ENCODE assay signal across 11 cellular contexts in genomic region chr10:123136806-123137642, GRCh38. TPM values are rescaled to one million over a fixed set of nuclear protein-coding genes. Genes with fewer than 3 reads are reported as not detected.
DNase-seq lines count a peak whose midpoint lies in the region; ATAC-seq, FAIRE-seq and TF ChIP-seq lines count a peak whose summit lies in the region.
"Had no signal": no experiment of that assay in that cellular context is flagged by ENCODE, and none has a peak within 500 bp of the region (broad histone marks: within the 10 kb centered on the region; RNA-seq: fewer than 3 reads in every experiment).

No MANE protein-coding gene starts in this region.

- no peak for FAIRE-seq in H54 (lab: Jason Lieb, UNC)

- H3K4me3 ChIP-seq in heart left ventricle = peak overlapping the region in 11 of 12 donors; percentile 5 to 56 (median 23)

- 0 to 2% (median 1%) methylated on average over 26 to 83 of the region's 83 CpGs for WGBS in heart left ventricle, 4 donors

- no peak for TF ChIP-seq POLR2A in heart left ventricle (IDR thresholded peaks at IDR 0.05)
- no peak for TF ChIP-seq POLR2A in H54 (IDR thresholded peaks at IDR 0.05; ENCODE audit: low read depth, low read length)

- H3K27ac Mint-ChIP-seq in activated CD8-positive, alpha-beta T cell treated with anti-CD3 and anti-CD28 coated beads, Interleukin-2, amount 10 ng/mL, durations not matched to agents 7 days and 5 days = peak overlapping the region; percentile 80
- H3K27ac Mint-ChIP-seq in immature natural killer cell = no peak overlapping the region
- no peak overlapping the region for H3K27ac Mint-ChIP-seq in type B pancreatic cell

- H3K36me3 Mint-ChIP-seq in activated CD8-positive, alpha-beta T cell treated with anti-CD3 and anti-CD28 coated beads, Interleukin-2, amount 10 ng/mL, durations not matched to agents 7 days and 5 days (ENCODE audit: low read depth) = peaks cover 7% of the 10 kb centered on the region
- H3K36me3 Mint-ChIP-seq in immature natural killer cell (peaks cover 0 to 3% (median 0%) of the 10 kb centered on the region in 3 donors), type B pancreatic cell (no peaks in the 10 kb centered on the region)

- CTCF ChIA-PET in activated CD8-positive, alpha-beta T cell treated with anti-CD3 and anti-CD28 coated beads, Interleukin-2, amount 10 ng/mL, durations not matched to agents 7 days and 5 days (lab: Charles Lee) = no interaction called here
- CTCF ChIA-PET in HEK293T (lab: Yijun Ruan, JAX) = no interaction called here

- peaks cover 91 to 100% (median 100%) of the 10 kb centered on the region in 9 donors for H3K27me3 ChIP-seq in heart left ventricle

- TF ChIP-seq CTCF in heart left ventricle (IDR thresholded peaks at IDR 0.05) (no peak), type B pancreatic cell (conservative IDR thresholded peaks at IDR 0.05) (no peak)

- H3K4me1 ChIP-seq in heart left ventricle = peaks cover 9 to 66% (median 44%) of the 10 kb centered on the region in 12 donors

- no peak overlapping the region for H3K27ac ChIP-seq in heart left ventricle
- H3K27ac ChIP-seq: KMS-11, tibial nerve had no signal

- intact Hi-C loops in heart left ventricle (cut with DNase I) (loop anchor here in 2 of 10 donors (10.0 kb wide), 2 partner anchors 248 to 828 kb away; no protein-coding TSS in a partner anchor), Right ventricle myocardium superior (cut with DNase I) (loop anchor here (10.0 kb wide), 1 partner anchor 828 kb away; no protein-coding TSS in a partner anchor)

- DNase-seq in heart left ventricle (no peak), Right ventricle myocardium superior (no peak), immature natural killer cell (no peak), type B pancreatic cell (ENCODE audit: extremely low spot score, unreplicated experiment) (no peak), H54 (ENCODE audit: insufficient read length, low spot score) (no peak), HEK293T (ENCODE audit: extremely low spot score) (no peak)
- DNase-seq in activated CD8-positive, alpha-beta T cell treated with anti-CD3 and anti-CD28 coated beads, Interleukin-2, amount 10 ng/mL, durations not matched to agents 7 days and 5 days = no peak

- ATAC-seq in heart left ventricle (no peak), Right ventricle myocardium superior (ENCODE audit: poor library complexity) (no peak), HG02588 (IDR thresholded peaks at IDR 0.05; ENCODE audit: unreplicated experiment) (no peak)
- ATAC-seq in activated CD8-positive, alpha-beta T cell treated with anti-CD3 and anti-CD28 coated beads, Interleukin-2, amount 10 ng/mL, durations not matched to agents 7 days and 5 days = no peak

- H3K36me3 ChIP-seq in heart left ventricle = no peaks in the 10 kb centered on the region
- H3K36me3 ChIP-seq: tibial nerve had no signal

- H3K9me3 ChIP-seq in heart left ventricle = no peaks in the 10 kb centered on the region
- H3K9me3 ChIP-seq: tibial nerve had no signal

- H3K27me3 Mint-ChIP-seq in activated CD8-positive, alpha-beta T cell treated with anti-CD3 and anti-CD28 coated beads, Interleukin-2, amount 10 ng/mL, durations not matched to agents 7 days and 5 days (ENCODE audit: low read depth) = peaks cover 73% of the 10 kb centered on the region
- H3K27me3 Mint-ChIP-seq in immature natural killer cell (ENCODE audit: low read depth in 3 of 3) (peaks cover 37 to 77% (median 62%) of the 10 kb centered on the region in 3 donors), type B pancreatic cell (peaks cover 86% of the 10 kb centered on the region)

- POLR2A ChIA-PET in activated CD8-positive, alpha-beta T cell treated with anti-CD3 and anti-CD28 coated beads, Interleukin-2, amount 10 ng/mL, durations not matched to agents 7 days and 5 days (lab: Charles Lee) = interaction anchor here (0.8 kb wide), 1 partner anchor 13 kb away, joined by 3 read pairs; no protein-coding TSS in a partner anchor
- POLR2A ChIA-PET in HEK293T (lab: Yijun Ruan, JAX) = interaction anchor here (1.4 kb wide), 1 partner anchor 17 kb away, joined by 6 read pairs; the partner anchor contains the start of gene BUB3

- peaks cover 56% of the 10 kb centered on the region for H3K4me1 Mint-ChIP-seq in activated CD8-positive, alpha-beta T cell treated with anti-CD3 and anti-CD28 coated beads, Interleukin-2, amount 10 ng/mL, durations not matched to agents 7 days and 5 days (ENCODE audit: low read depth)
- H3K4me1 Mint-ChIP-seq in immature natural killer cell (peaks cover 34 to 35% of the 10 kb centered on the region in 2 donors), type B pancreatic cell (ENCODE audit: unreplicated experiment) (peaks cover 20% of the 10 kb centered on the region)

- peak overlapping the region; percentile 72 for H3K4me3 Mint-ChIP-seq in activated CD8-positive, alpha-beta T cell treated with anti-CD3 and anti-CD28 coated beads, Interleukin-2, amount 10 ng/mL, durations not matched to agents 7 days and 5 days
- H3K4me3 Mint-ChIP-seq in immature natural killer cell = peak overlapping the region; percentile 50 to 72 (median 69)
- H3K4me3 Mint-ChIP-seq in type B pancreatic cell = peak overlapping the region; percentile 84

- no peaks in the 10 kb centered on the region for H3K9me3 Mint-ChIP-seq in activated CD8-positive, alpha-beta T cell treated with anti-CD3 and anti-CD28 coated beads, Interleukin-2, amount 10 ng/mL, durations not matched to agents 7 days and 5 days (ENCODE audit: insufficient read depth)
- H3K9me3 Mint-ChIP-seq in immature natural killer cell (peaks cover 0 to 5% (median 0%) of the 10 kb centered on the region in 6 donors), type B pancreatic cell (no peaks in the 10 kb centered on the region)

TF ChIP-seq in HEK293T, 16 proteins besides CTCF, POLR2A, EP300 and RAD21:
- TF ChIP-seq FOXA1 (IDR thresholded peaks at IDR 0.05) = no peak
- TF ChIP-seq SUZ12 (IDR thresholded peaks at IDR 0.05) = no peak
- TF ChIP-seq ELF4 (IDR thresholded peaks at IDR 0.05) = no peak
- TF ChIP-seq CTBP1 (IDR thresholded peaks at IDR 0.05; ENCODE audit: borderline replicate concordance) = no peak
- TF ChIP-seq FOXK2 (IDR thresholded peaks at IDR 0.05) = no peak
- TF ChIP-seq NFRKB (IDR thresholded peaks at IDR 0.05) = no peak
- no peak for TF ChIP-seq SP1 (IDR thresholded peaks at IDR 0.05)

RNA-seq across cellular contexts. Expression of gene HMX3, which starts 1.3 kb away (rescaled TPM):
- under 1 TPM in 1 of 9 donors, not detected in 8; 0.27 TPM for total RNA-seq in heart left ventricle
- polyA plus RNA-seq in heart left ventricle = not detected
- not detected for total RNA-seq in Right ventricle myocardium superior
- not detected for total RNA-seq in activated CD8-positive, alpha-beta T cell treated with anti-CD3 and anti-CD28 coated beads, Interleukin-2, amount 10 ng/mL, durations not matched to agents 7 days and 5 days
- not detected for polyA plus RNA-seq in immature natural killer cell
- 0.77 TPM in 1 of 2 replicates, not detected in the other for total RNA-seq in type B pancreatic cell (ENCODE audit: low replicate concordance)
- total RNA-seq: mononuclear cell, tibial nerve had no signal

RNA-seq across cellular contexts. Expression of gene HMX2, which starts 10.9 kb away (rescaled TPM):
- not detected for total RNA-seq in heart left ventricle
- polyA plus RNA-seq in heart left ventricle = not detected
- not detected for total RNA-seq in Right ventricle myocardium superior
- not detected for total RNA-seq in activated CD8-positive, alpha-beta T cell treated with anti-CD3 and anti-CD28 coated beads, Interleukin-2, amount 10 ng/mL, durations not matched to agents 7 days and 5 days
- not detected for polyA plus RNA-seq in immature natural killer cell
- total RNA-seq in type B pancreatic cell (ENCODE audit: low replicate concordance) = 0.19 TPM in 1 of 2 replicates, not detected in the other
- total RNA-seq: mononuclear cell, tibial nerve had no signal

RNA-seq across cellular contexts. Expression of gene BUB3, which starts 17.2 kb away (rescaled TPM):
- total RNA-seq in heart left ventricle (10 to 100 TPM; 23.8 to 47.5 (median 38.7) TPM), Right ventricle myocardium superior (36.3 TPM), type B pancreatic cell (ENCODE audit: low replicate concordance) (74.2 and 124 TPM in 2 replicates)
- polyA plus RNA-seq in heart left ventricle (10 to 100 TPM; 15.1 to 62.4 TPM), immature natural killer cell (100 to 1,000 TPM; 203 to 348 (median 203) TPM)
- 100 to 1,000 TPM; 265 to 267 TPM for total RNA-seq in activated CD8-positive, alpha-beta T cell treated with anti-CD3 and anti-CD28 coated beads, Interleukin-2, amount 10 ng/mL, durations not matched to agents 7 days and 5 days
